Comparison of ENCODE assay signal across 9 cellular contexts in the genomic region with DNA sequence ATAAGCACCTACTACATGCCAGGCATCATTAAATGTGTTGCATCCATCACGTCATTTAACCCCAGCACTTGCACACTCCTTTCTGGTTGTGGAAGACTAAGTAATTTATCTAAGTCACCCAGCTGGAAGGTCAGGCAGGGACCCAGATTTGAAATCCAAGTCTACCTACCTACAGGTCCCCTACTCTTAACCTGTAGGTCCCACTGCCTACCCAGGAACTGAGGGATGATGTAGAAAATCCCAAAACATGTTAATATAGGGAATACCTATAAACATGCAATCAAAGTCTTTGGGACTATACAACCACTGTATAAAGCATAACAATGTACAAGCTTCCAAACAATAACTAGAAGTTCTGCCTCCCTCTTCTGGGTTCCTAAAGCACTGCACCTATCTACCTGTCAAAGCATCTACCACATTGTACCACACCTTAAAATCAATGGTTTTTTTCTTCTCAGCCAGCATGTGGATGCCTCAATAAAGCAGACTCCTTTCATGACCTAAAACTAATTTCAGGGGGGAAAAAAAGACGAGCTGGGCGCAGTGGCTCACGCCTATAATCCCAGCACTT. TPM values are rescaled to one million over a fixed set of nuclear protein-coding genes. Genes with fewer than 3 reads are reported as not detected.
DNase-seq lines count a peak whose midpoint lies in the region; ATAC-seq and TF ChIP-seq lines count a peak whose summit lies in the region.
"Had no signal": no experiment of that assay in that cellular context is flagged by ENCODE, and none has a peak within 500 bp of the region (broad histone marks: within the 10 kb centered on the region; RNA-seq: fewer than 3 reads in every experiment).

No MANE protein-coding gene starts in this region.

- no peak overlapping the region for H3K27ac ChIP-seq in A673 (ENCODE audit: low read depth, low read length, poor library complexity, severe bottlenecking)
- H3K27ac ChIP-seq in CD8-positive, alpha-beta memory T cell (ENCODE audit: low read depth, low read length), result no peak overlapping the region

- H3K4me3 Mint-ChIP-seq in CD8-positive, alpha-beta memory T cell, result peak overlapping the region in 1 of 7 donors; percentile 48

- peaks cover 25 to 56% of the 10 kb centered on the region in 2 donors for H3K27me3 Mint-ChIP-seq in CD8-positive, alpha-beta memory T cell

- H3K4me1 Mint-ChIP-seq in CD8-positive, alpha-beta memory T cell, result peaks cover 4 to 6% (median 5%) of the 10 kb centered on the region in 3 donors

- TF ChIP-seq CTCF in GM12864 (IDR thresholded peaks at IDR 0.05; ENCODE audit: low read depth, low read length, missing control alignments) (peak; percentile 32), fibroblast of the aortic adventitia (IDR thresholded peaks at IDR 0.05; ENCODE audit: insufficient read depth, low read length) (peak; percentile 49), A673 (conservative IDR thresholded peaks at IDR 0.05; ENCODE audit: low read depth, low read length) (no peak)

- in situ Hi-C loops in ACHN (cut with HindIII; ENCODE audit: low pct_ligation_motif_present, low pct_unique_long_range_greater_than_20kb, low sequenced_read_pairs), result loop anchor here (25.0 kb wide), 1 partner anchor 170 kb away; no protein-coding TSS in a partner anchor

- H3K4me1 ChIP-seq in A673 (ENCODE audit: insufficient read depth, low read length, poor library complexity, severe bottlenecking), result no peaks in the 10 kb centered on the region
- H3K4me1 ChIP-seq in CD8-positive, alpha-beta memory T cell (ENCODE audit: insufficient read depth, low read length), result peaks cover under 1% of the 10 kb centered on the region

- H3K9me3 ChIP-seq in A673 (ENCODE audit: low read depth, low read length, poor library complexity, severe bottlenecking), result no peaks in the 10 kb centered on the region
- H3K9me3 ChIP-seq in CD8-positive, alpha-beta memory T cell (ENCODE audit: low read length), result no peaks in the 10 kb centered on the region

- POLR2A ChIA-PET in A673 (lab: Charles Lee; ENCODE audit: low non-redundant PET), result no interaction called here
- POLR2A ChIA-PET in CD8-positive, alpha-beta memory T cell (lab: Charles Lee), result no interaction called here

- H3K27ac Mint-ChIP-seq in CD8-positive, alpha-beta memory T cell, result no peak overlapping the region

- H3K27me3 ChIP-seq in A673 (replicated peaks; ENCODE audit: insufficient read depth, low read depth, low read length, poor library complexity), result no peaks in the 10 kb centered on the region
- H3K27me3 ChIP-seq in CD8-positive, alpha-beta memory T cell (ENCODE audit: insufficient read depth, low read length, poor library complexity, severe bottlenecking), result peaks cover 3% of the 10 kb centered on the region

- no peak for ATAC-seq in HG02981 (IDR thresholded peaks at IDR 0.05; ENCODE audit: unreplicated experiment)

- DNase-seq in ACHN (peak; percentile 63), GM12864 (ENCODE audit: low read depth) (no peak), RPMI7951 (ENCODE audit: low read depth) (peak; percentile 26), fibroblast of the aortic adventitia (ENCODE audit: low read depth) (peak; percentile 71), NCI-H446 (lab: John Stamatoyannopoulos, UW) (no peak), A673 (ENCODE audit: low spot score) (no peak)
- no peak for DNase-seq in CD8-positive, alpha-beta memory T cell
- DNase-seq: activated CD8-positive, alpha-beta memory T cell treated with anti-CD3 and anti-CD28 coated beads, Interleukin-2, amount 50 U/mL, for 4 hours had no signal

- no TSS peak for BruUV-seq in A673 (replicated peaks; lab: Mats Ljungman, UMichigan)

- CTCF ChIA-PET in A673 (lab: Charles Lee), result no interaction called here
- CTCF ChIA-PET in CD8-positive, alpha-beta memory T cell (lab: Charles Lee), result no interaction called here

- H3K4me3 ChIP-seq in GM12864 (ENCODE audit: low read depth, low read length) (no peak overlapping the region), fibroblast of the aortic adventitia (ENCODE audit: low read depth, low read length) (no peak overlapping the region), A673 (ENCODE audit: low read depth, low read length, poor library complexity, severe bottlenecking) (no peak overlapping the region)
- H3K4me3 ChIP-seq in CD8-positive, alpha-beta memory T cell (ENCODE audit: low read length), result no peak overlapping the region

- H3K36me3 ChIP-seq in A673 (ENCODE audit: insufficient read depth, low read length, poor library complexity, severe bottlenecking), result no peaks in the 10 kb centered on the region
- no peaks in the 10 kb centered on the region for H3K36me3 ChIP-seq in CD8-positive, alpha-beta memory T cell (ENCODE audit: insufficient read depth, low read length)

- intact Hi-C loops in A673 (cut with micrococcal nuclease; ENCODE audit: unreplicated experiment), result no loop called here

- peaks cover 0 to 8% (median 8%) of the 10 kb centered on the region in 5 donors for H3K9me3 Mint-ChIP-seq in CD8-positive, alpha-beta memory T cell

- H3K36me3 Mint-ChIP-seq in CD8-positive, alpha-beta memory T cell, result no peaks in the 10 kb centered on the region

RNA-seq across cellular contexts. Expression of a gene that starts 5.6 kb away (rescaled TPM):
- 11.4 and 14.3 TPM in 2 replicates for total RNA-seq in RPMI7951 (2014; rRNA removed; shearing (Covaris generic))
- total RNA-seq in fibroblast of the aortic adventitia (ENCODE audit: low replicate concordance) (3.8 and 10.2 TPM in 2 replicates), A673 (2021) (not detected in 2 replicates)
- 1 to 10 TPM in 1 of 2 experiments, under 1 TPM in 1; 0.72 to 1.7 TPM for total RNA-seq in CD8-positive, alpha-beta memory T cell
- not detected for polyA plus RNA-seq in CD8-positive, alpha-beta memory T cell

Comparison
In these comparisons a context has a peak if more than half of its experiments do, and no peak if none do; other contexts are left out.
1. DNase-seq: peak in ACHN (single experiment), RPMI7951 (single experiment) and fibroblast of the aortic adventitia (single experiment); none in GM12864 (single experiment), NCI-H446 (0 of 2), A673 (single experiment) and CD8-positive, alpha-beta memory T cell (0 of 5).